ENCODE assay signal across 8 cellular contexts in genomic region chr6:20400476-20401402, GRCh38. TPM values are rescaled to one million over a fixed set of nuclear protein-coding genes. Genes with fewer than 3 reads are reported as not detected.
DNase-seq lines count a peak whose midpoint lies in the region; ATAC-seq, FAIRE-seq and TF ChIP-seq lines count a peak whose summit lies in the region.

No MANE protein-coding gene starts in this region.

- H3K36me3 ChIP-seq in SU-DHL-6 (ENCODE audit: low read length) (peaks cover 2% of the 10 kb centered on the region; the same call in 1 of the 2 replicates), body of pancreas (replicated peaks in 1 of 2; ENCODE audit: insufficient read depth in 1 of 2, low read depth in 2 of 2) (no peaks in the 10 kb centered on the region)

- H3K4me3 ChIP-seq in SU-DHL-6 (ENCODE audit: insufficient read depth, low read length, poor library complexity, severe bottlenecking) (peak overlapping the region; percentile 61), body of pancreas (peak overlapping the region; percentile 3 to 38), iPS-18c (ENCODE audit: insufficient read depth, low read depth, low read length) (peak overlapping the region; percentile 54), skin epidermis (peak overlapping the region; percentile 53 to 87 (median 84))

- H3K9me3 ChIP-seq in SU-DHL-6 (ENCODE audit: insufficient read depth, low read length), result no peaks in the 10 kb centered on the region
- H3K9me3 ChIP-seq in body of pancreas, result no peaks in the 10 kb centered on the region
- H3K9me3 ChIP-seq in iPS-18c (ENCODE audit: control insufficient read depth, insufficient read depth, low read length), result no peaks in the 10 kb centered on the region

- peaks cover 15% of the 10 kb centered on the region for H3K4me1 ChIP-seq in body of pancreas

- H3K9me2 ChIP-seq in SU-DHL-6 (replicated peaks; ENCODE audit: insufficient read depth, low read length), result no peaks in the 10 kb centered on the region

- intact Hi-C loops in body of pancreas (cut with DNase I), result no loop called here

- peak; percentile 79 for DNase-seq in NCI-H1092 (lab: John Stamatoyannopoulos, UW)
- DNase-seq in body of pancreas, result peak in 3 of 4 donors; percentile 31 to 77 (median 33)

- peak overlapping the region; percentile 75 for H2AFZ ChIP-seq in SU-DHL-6 (ENCODE audit: low read depth, low read length, severe bottlenecking)

- H4K20me1 ChIP-seq in SU-DHL-6 (ENCODE audit: low read depth, low read length), result peaks cover 9% of the 10 kb centered on the region

- peaks cover 32% of the 10 kb centered on the region for H3F3A ChIP-seq in SU-DHL-6 (ENCODE audit: insufficient read depth)

- ATAC-seq in GM18907 (IDR thresholded peaks at IDR 0.05; ENCODE audit: unreplicated experiment) (peak; percentile 0), body of pancreas (peak; percentile 36), HG03280 (IDR thresholded peaks at IDR 0.05; ENCODE audit: unreplicated experiment) (no peak)

- TF ChIP-seq POLR2A in body of pancreas (IDR thresholded peaks at IDR 0.05), result no peak

- peak overlapping the region; percentile 81 for H3K4me2 ChIP-seq in SU-DHL-6 (ENCODE audit: low read depth, low read length, poor library complexity, severe bottlenecking)

- TF ChIP-seq CTCF in SU-DHL-6 (IDR thresholded peaks at IDR 0.05; ENCODE audit: insufficient read depth, low read length, poor library complexity, severe bottlenecking) (no peak), body of pancreas (IDR thresholded peaks at IDR 0.05) (peak in 4 of 7 experiments; percentile 7 to 38 (median 28))

- 0% methylated on average over 28 to 29 of the region's 29 CpGs for WGBS in body of pancreas, 2 donors

- H3K27ac ChIP-seq in SU-DHL-6 (ENCODE audit: low read depth, low read length), result no peak overlapping the region
- H3K27ac ChIP-seq in body of pancreas, result peak overlapping the region; percentile 69 to 87 (median 86)
- H3K27ac ChIP-seq in skin epidermis, result peak overlapping the region in 20 of 21 experiments; percentile 6 to 69 (median 50)

- peak; percentile 82 for FAIRE-seq in A204.1 (lab: Jason Lieb, UNC)

- H3K27me3 ChIP-seq in SU-DHL-6 (ENCODE audit: low read length), result no peaks in the 10 kb centered on the region
- H3K27me3 ChIP-seq in body of pancreas, result no peaks in the 10 kb centered on the region

- H3K9ac ChIP-seq in SU-DHL-6 (ENCODE audit: low read length), result peak overlapping the region; percentile 65

- H3K79me2 ChIP-seq in SU-DHL-6 (ENCODE audit: insufficient read depth, low read length), result peaks cover 35% of the 10 kb centered on the region

RNA-seq across cellular contexts. Expression of gene E2F3, which starts 0.9 kb away (rescaled TPM):
- total RNA-seq in body of pancreas, result 1 to 10 TPM; 2.0 to 2.3 TPM

Comparison
In these comparisons a context has a peak if more than half of its experiments do, and no peak if none do; other contexts are left out.
1. H3K4me3 ChIP-seq: peak in every context shown above with its lines; median percentile 84 in skin epidermis; 61 in SU-DHL-6; 54 in iPS-18c; 20 in body of pancreas.